ENCODE assay signal across 19 cellular contexts in genomic region chr6:136104556-136104955, GRCh38.
DNase-seq lines count a peak whose midpoint lies in the region; ATAC-seq and TF ChIP-seq lines count a peak whose summit lies in the region.
"Had no signal": no experiment of that assay in that cellular context is flagged by ENCODE, and none has a peak within 500 bp of the region (broad histone marks: within the 10 kb centered on the region; RNA-seq: fewer than 3 reads in every experiment).

No MANE protein-coding gene starts in this region.

- no peaks in the 10 kb centered on the region for H3K27me3 ChIP-seq in adrenal gland
- no peaks in the 10 kb centered on the region for H3K27me3 ChIP-seq in esophagus squamous epithelium
- no peaks in the 10 kb centered on the region for H3K27me3 ChIP-seq in muscle layer of duodenum (ENCODE audit: low read depth, low read length)
- H3K27me3 ChIP-seq in transverse colon = no peaks in the 10 kb centered on the region
- no peaks in the 10 kb centered on the region for H3K27me3 ChIP-seq in breast epithelium
- H3K27me3 ChIP-seq: ascending aorta had no signal

- in situ Hi-C loops in transverse colon (cut with MboI; ENCODE audit: low pct_ligation_motif_present in 1 of 4, low pct_unique_long_range_greater_than_20kb in 1 of 4, low sequenced_read_pairs in 3 of 4) = no loop called here

- no peak for TF ChIP-seq EP300 in transverse colon (IDR thresholded peaks at IDR 0.05; ENCODE audit: low read depth)

- H3K27ac ChIP-seq in adrenal gland (peak overlapping the region in 3 of 5 donors; percentile 22 to 76 (median 65)), esophagus squamous epithelium (peak overlapping the region; percentile 34 to 88 (median 80)), muscle layer of duodenum (ENCODE audit: low read length) (peak overlapping the region; percentile 68), transverse colon (peak overlapping the region; percentile 65 to 85 (median 73)), breast epithelium (peak overlapping the region in 1 of 2 donors; percentile 69)
- H3K27ac ChIP-seq: ascending aorta had no signal

- H3K4me3 ChIP-seq in adrenal gland (no peak overlapping the region), esophagus squamous epithelium (no peak overlapping the region), muscle layer of duodenum (ENCODE audit: low read depth in 1 of 2, low read length in 2 of 2) (no peak overlapping the region), transverse colon (no peak overlapping the region), breast epithelium (no peak overlapping the region)
- H3K4me3 ChIP-seq: ascending aorta, coronary artery, HAP-1 had no signal

- intact Hi-C loops in adrenal gland (cut with DNase I) (no loop called here), esophagus squamous epithelium (cut with DNase I) (no loop called here), transverse colon (cut with DNase I; ENCODE audit: low total_unique reads) (no loop called here), breast epithelium (cut with DNase I; ENCODE audit: low total_unique reads) (no loop called here)

- TF ChIP-seq POLR2A in adrenal gland (IDR thresholded peaks at IDR 0.05) = no peak
- no peak for TF ChIP-seq POLR2A in esophagus squamous epithelium (IDR thresholded peaks at IDR 0.05)
- TF ChIP-seq POLR2A in transverse colon (IDR thresholded peaks at IDR 0.05) = no peak
- TF ChIP-seq POLR2A in breast epithelium (IDR thresholded peaks at IDR 0.05) = no peak

- no peak for TF ChIP-seq CTCF in adrenal gland (IDR thresholded peaks at IDR 0.05)
- no peak for TF ChIP-seq CTCF in esophagus squamous epithelium (IDR thresholded peaks at IDR 0.05)
- TF ChIP-seq CTCF in transverse colon (IDR thresholded peaks at IDR 0.05) = no peak
- TF ChIP-seq CTCF in breast epithelium (IDR thresholded peaks at IDR 0.05) = no peak

- no peaks in the 10 kb centered on the region for H3K36me3 ChIP-seq in adrenal gland (replicated peaks in 1 of 2)
- no peaks in the 10 kb centered on the region for H3K36me3 ChIP-seq in esophagus squamous epithelium
- H3K36me3 ChIP-seq in muscle layer of duodenum (ENCODE audit: control insufficient read depth in 1 of 2, insufficient read depth in 2 of 2, low read length in 2 of 2) = no peaks in the 10 kb centered on the region
- H3K36me3 ChIP-seq in transverse colon = no peaks in the 10 kb centered on the region
- H3K36me3 ChIP-seq in breast epithelium = no peaks in the 10 kb centered on the region
- H3K36me3 ChIP-seq: ascending aorta, HAP-1 had no signal

- 95 to 98% (median 98%) methylated on average over 2 of the region's 2 CpGs for WGBS in adrenal gland, 4 donors
- 80 to 89% methylated on average over 2 of the region's 2 CpGs for WGBS in esophagus squamous epithelium, 2 donors
- 84 to 88% methylated on average over 2 of the region's 2 CpGs for WGBS in transverse colon (ENCODE audit: low coverage in 1 of 2), 2 donors

- H3K9me3 ChIP-seq in adrenal gland (replicated peaks in 1 of 3) = no peaks in the 10 kb centered on the region
- no peaks in the 10 kb centered on the region for H3K9me3 ChIP-seq in esophagus squamous epithelium
- no peaks in the 10 kb centered on the region for H3K9me3 ChIP-seq in muscle layer of duodenum (ENCODE audit: control insufficient read depth in 1 of 2, low read length in 2 of 2)
- H3K9me3 ChIP-seq in transverse colon = no peaks in the 10 kb centered on the region
- no peaks in the 10 kb centered on the region for H3K9me3 ChIP-seq in breast epithelium
- H3K9me3 ChIP-seq: ascending aorta, HAP-1 had no signal

- ATAC-seq in HG02870 (IDR thresholded peaks at IDR 0.05; ENCODE audit: unreplicated experiment) = no peak
- ATAC-seq: natural killer cell, T-cell had no signal

- no peak for DNase-seq in adrenal gland
- no peak for DNase-seq in esophagus squamous epithelium (lab: John Stamatoyannopoulos, UW)
- DNase-seq in transverse colon = no peak
- DNase-seq in breast epithelium (ENCODE audit: low spot score in 2 of 2) = no peak
- DNase-seq in COLO829 (ENCODE audit: low spot score) = no peak
- DNase-seq: EL; immature natural killer cell; KG1; natural killer cell; NCI-H1048; NCI-H2081; NCI-H510A treated with DMSO at 0.1 percent for 48 hours; stimulated activated naive CD4-positive, alpha-beta T cell; T-cell had no signal

- peaks cover 0 to 25% of the 10 kb centered on the region in 2 donors for H3K4me1 ChIP-seq in adrenal gland (replicated peaks in 1 of 2)
- H3K4me1 ChIP-seq in esophagus squamous epithelium = peaks cover 0 to 33% (median 4%) of the 10 kb centered on the region in 3 donors
- peaks cover 4 to 29% of the 10 kb centered on the region in 2 donors for H3K4me1 ChIP-seq in muscle layer of duodenum (ENCODE audit: control insufficient read depth in 1 of 2, insufficient read depth in 2 of 2, low read length in 2 of 2)
- peaks cover 0 to 19% (median 9%) of the 10 kb centered on the region in 4 donors for H3K4me1 ChIP-seq in transverse colon
- H3K4me1 ChIP-seq in breast epithelium = no peaks in the 10 kb centered on the region
- H3K4me1 ChIP-seq: ascending aorta, HAP-1 had no signal
